ENCODE assay signal across 1 cellular context in the genomic region with DNA sequence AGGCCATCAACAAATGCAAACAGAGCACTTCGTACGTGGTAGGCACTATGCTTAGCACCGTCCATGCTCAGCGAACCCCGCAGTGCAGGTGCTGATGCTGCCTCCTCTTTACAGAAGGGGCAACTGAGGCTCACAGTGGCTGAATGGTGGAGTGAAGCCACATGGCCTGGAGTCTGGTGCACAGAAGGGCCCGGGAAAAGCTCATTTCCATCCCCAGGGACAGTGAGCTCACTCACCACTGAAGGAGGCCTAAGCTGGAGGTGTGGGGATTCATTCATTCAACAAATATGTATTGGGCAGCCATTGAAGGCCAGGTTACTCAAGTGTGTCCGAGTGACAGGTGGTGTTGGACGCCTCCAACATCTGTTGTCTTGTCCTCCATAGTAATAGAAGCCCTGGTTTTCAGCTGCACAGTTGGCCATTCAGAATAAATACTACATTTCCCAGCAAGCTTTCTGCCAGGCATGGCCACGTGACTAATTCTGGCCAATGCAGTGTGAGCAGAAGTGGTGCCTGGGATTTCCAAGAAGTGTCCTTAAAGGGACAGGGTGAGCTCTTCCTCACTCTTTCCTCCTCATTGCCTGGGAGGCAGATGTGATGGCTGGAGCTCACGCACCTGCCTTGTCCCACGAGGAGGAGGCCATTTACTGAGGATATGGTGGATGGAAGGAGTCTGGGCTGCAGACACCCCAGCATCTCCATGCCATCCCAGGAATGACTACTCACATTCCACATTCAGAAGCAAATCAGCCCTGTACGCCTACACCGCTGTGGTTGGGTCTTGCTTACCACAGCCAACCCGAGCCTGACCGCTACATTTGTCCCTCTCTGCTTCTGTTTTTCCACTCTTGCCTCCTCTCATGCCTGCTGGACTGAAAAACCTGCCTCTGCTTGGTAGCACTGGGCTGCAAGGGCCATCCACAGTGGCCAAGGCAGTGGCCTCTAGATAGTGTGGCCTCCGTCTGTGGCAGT.
A peak's percentile ranks its signal among the peaks of the same experiment; 100 is the strongest.
TF ChIP-seq lines count a peak whose summit lies in the region.

No MANE protein-coding gene starts in this region.

TF ChIP-seq in WTC11, 78 proteins besides CTCF, POLR2A, EP300 and RAD21 (continued from another document):
- TF ChIP-seq, protein P1, sequence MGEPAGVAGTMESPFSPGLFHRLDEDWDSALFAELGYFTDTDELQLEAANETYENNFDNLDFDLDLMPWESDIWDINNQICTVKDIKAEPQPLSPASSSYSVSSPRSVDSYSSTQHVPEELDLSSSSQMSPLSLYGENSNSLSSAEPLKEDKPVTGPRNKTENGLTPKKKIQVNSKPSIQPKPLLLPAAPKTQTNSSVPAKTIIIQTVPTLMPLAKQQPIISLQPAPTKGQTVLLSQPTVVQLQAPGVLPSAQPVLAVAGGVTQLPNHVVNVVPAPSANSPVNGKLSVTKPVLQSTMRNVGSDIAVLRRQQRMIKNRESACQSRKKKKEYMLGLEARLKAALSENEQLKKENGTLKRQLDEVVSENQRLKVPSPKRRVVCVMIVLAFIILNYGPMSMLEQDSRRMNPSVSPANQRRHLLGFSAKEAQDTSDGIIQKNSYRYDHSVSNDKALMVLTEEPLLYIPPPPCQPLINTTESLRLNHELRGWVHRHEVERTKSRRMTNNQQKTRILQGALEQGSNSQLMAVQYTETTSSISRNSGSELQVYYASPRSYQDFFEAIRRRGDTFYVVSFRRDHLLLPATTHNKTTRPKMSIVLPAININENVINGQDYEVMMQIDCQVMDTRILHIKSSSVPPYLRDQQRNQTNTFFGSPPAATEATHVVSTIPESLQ (CRISPR knock-in tag; IDR thresholded peaks at IDR 0.05): no peak
- TF ChIP-seq JAZF1 (CRISPR knock-in tag; IDR thresholded peaks at IDR 0.05) (no peak), GTF2I (CRISPR knock-in tag; conservative IDR thresholded peaks at IDR 0.05) (peak; percentile 86)
- TF ChIP-seq, protein P2, sequence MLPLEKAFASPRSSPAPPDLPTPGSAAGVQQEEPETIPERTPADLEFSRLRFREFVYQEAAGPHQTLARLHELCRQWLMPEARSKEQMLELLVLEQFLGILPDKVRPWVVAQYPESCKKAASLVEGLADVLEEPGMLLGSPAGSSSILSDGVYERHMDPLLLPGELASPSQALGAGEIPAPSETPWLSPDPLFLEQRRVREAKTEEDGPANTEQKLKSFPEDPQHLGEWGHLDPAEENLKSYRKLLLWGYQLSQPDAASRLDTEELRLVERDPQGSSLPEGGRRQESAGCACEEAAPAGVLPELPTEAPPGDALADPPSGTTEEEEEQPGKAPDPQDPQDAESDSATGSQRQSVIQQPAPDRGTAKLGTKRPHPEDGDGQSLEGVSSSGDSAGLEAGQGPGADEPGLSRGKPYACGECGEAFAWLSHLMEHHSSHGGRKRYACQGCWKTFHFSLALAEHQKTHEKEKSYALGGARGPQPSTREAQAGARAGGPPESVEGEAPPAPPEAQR (CRISPR knock-in tag; IDR thresholded peaks at IDR 0.05): no peak
- TF ChIP-seq, protein P3, sequence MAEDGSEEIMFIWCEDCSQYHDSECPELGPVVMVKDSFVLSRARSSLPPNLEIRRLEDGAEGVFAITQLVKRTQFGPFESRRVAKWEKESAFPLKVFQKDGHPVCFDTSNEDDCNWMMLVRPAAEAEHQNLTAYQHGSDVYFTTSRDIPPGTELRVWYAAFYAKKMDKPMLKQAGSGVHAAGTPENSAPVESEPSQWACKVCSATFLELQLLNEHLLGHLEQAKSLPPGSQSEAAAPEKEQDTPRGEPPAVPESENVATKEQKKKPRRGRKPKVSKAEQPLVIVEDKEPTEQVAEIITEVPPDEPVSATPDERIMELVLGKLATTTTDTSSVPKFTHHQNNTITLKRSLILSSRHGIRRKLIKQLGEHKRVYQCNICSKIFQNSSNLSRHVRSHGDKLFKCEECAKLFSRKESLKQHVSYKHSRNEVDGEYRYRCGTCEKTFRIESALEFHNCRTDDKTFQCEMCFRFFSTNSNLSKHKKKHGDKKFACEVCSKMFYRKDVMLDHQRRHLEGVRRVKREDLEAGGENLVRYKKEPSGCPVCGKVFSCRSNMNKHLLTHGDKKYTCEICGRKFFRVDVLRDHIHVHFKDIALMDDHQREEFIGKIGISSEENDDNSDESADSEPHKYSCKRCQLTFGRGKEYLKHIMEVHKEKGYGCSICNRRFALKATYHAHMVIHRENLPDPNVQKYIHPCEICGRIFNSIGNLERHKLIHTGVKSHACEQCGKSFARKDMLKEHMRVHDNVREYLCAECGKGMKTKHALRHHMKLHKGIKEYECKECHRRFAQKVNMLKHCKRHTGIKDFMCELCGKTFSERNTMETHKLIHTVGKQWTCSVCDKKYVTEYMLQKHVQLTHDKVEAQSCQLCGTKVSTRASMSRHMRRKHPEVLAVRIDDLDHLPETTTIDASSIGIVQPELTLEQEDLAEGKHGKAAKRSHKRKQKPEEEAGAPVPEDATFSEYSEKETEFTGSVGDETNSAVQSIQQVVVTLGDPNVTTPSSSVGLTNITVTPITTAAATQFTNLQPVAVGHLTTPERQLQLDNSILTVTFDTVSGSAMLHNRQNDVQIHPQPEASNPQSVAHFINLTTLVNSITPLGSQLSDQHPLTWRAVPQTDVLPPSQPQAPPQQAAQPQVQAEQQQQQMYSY (CRISPR knock-in tag; IDR thresholded peaks at IDR 0.05): no peak
- TF ChIP-seq, protein P4, sequence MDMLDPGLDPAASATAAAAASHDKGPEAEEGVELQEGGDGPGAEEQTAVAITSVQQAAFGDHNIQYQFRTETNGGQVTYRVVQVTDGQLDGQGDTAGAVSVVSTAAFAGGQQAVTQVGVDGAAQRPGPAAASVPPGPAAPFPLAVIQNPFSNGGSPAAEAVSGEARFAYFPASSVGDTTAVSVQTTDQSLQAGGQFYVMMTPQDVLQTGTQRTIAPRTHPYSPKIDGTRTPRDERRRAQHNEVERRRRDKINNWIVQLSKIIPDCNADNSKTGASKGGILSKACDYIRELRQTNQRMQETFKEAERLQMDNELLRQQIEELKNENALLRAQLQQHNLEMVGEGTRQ (CRISPR knock-in tag; IDR thresholded peaks at IDR 0.05): peak; percentile 92
- TF ChIP-seq, protein P5, sequence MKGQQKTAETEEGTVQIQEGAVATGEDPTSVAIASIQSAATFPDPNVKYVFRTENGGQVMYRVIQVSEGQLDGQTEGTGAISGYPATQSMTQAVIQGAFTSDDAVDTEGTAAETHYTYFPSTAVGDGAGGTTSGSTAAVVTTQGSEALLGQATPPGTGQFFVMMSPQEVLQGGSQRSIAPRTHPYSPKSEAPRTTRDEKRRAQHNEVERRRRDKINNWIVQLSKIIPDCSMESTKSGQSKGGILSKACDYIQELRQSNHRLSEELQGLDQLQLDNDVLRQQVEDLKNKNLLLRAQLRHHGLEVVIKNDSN (CRISPR knock-in tag; IDR thresholded peaks at IDR 0.05): peak; percentile 90
TF ChIP-seq in WTC11: peak in this region for 4.
